Comparison of ENCODE assay signal across 15 cellular contexts in genomic region chr3:126773783-126774182, GRCh38.
"Had no signal": no experiment of that assay in that cellular context is flagged by ENCODE, and none has a peak within 500 bp of the region (broad histone marks: within the 10 kb centered on the region; RNA-seq: fewer than 3 reads in every experiment).

No MANE protein-coding gene starts in this region.

- H3K9me3 ChIP-seq: gastrocnemius medialis, ovary, tibial artery, upper lobe of left lung, uterus had no signal

- H3K4me3 ChIP-seq: gastrocnemius medialis, heart right ventricle, ovary, tibial artery, upper lobe of left lung, uterus had no signal

- H3K27ac ChIP-seq: gastrocnemius medialis, heart right ventricle, ovary, tibial artery, upper lobe of left lung, uterus had no signal

- H3K36me3 ChIP-seq: gastrocnemius medialis, heart right ventricle, ovary, tibial artery, upper lobe of left lung, uterus had no signal

- H3K4me1 ChIP-seq: gastrocnemius medialis, tibial artery, upper lobe of left lung, uterus had no signal

- H3K27me3 ChIP-seq: gastrocnemius medialis, heart right ventricle, ovary, tibial artery, upper lobe of left lung, uterus had no signal

- ATAC-seq: gastrocnemius medialis; heart right ventricle; left lobe of liver; natural killer cell; right cardiac atrium; stimulated activated effector memory CD8-positive, alpha-beta T cell treated with anti-CD3 and anti-CD28 coated beads, Interleukin-12 subunit alpha, Interleukin-12 subunit beta, amount 100 ng/mL, for 72 hours; stimulated activated naive CD8-positive, alpha-beta T cell treated with anti-CD3 and anti-CD28 coated beads, Interleukin-15, Interleukin-2, amounts not matched to agents 100 U/mL and 50 U/mL, for 24 hours had no signal

- DNase-seq: dermis blood vessel endothelial cell; gastrocnemius medialis; heart right ventricle; hypothalamus; natural killer cell; ovary; right cardiac atrium; stimulated activated CD4-positive, alpha-beta T cell treated with anti-CD3 and anti-CD28 coated beads, Interleukin-4, amount 100 ng/mL, for 1 hour; stimulated activated CD8-positive, alpha-beta memory T cell treated with anti-CD3 and anti-CD28 coated beads, Interleukin-4, amount 100 ng/mL, for 48 hours; stimulated activated naive CD8-positive, alpha-beta T cell treated with anti-CD3 and anti-CD28 coated beads, Interleukin-15, Interleukin-2, amounts not matched to agents 100 U/mL and 50 U/mL, for 24 hours; tibial artery; upper lobe of left lung; uterus had no signal
